17 cellular contexts compared by ENCODE assay signal in genomic region chr16:72635104-72635503, GRCh38.
DNase-seq lines count a peak whose midpoint lies in the region; FAIRE-seq and TF ChIP-seq lines count a peak whose summit lies in the region.
"Had no signal": no experiment of that assay in that cellular context is flagged by ENCODE, and none has a peak within 500 bp of the region (broad histone marks: within the 10 kb centered on the region; RNA-seq: fewer than 3 reads in every experiment).

No MANE protein-coding gene starts in this region.

- no peak for TF ChIP-seq POLR2A in GM12891 (IDR thresholded peaks at IDR 0.05; ENCODE audit: low read depth, low read length)

- no peak overlapping the region for H3K4me2 ChIP-seq in astrocyte (ENCODE audit: low read length)
- H3K4me2 ChIP-seq in osteoblast (ENCODE audit: insufficient read depth, low read length): peak overlapping the region; percentile 4
- H3K4me2 ChIP-seq: BLaER1, GM23338 had no signal

- no peak overlapping the region for H3K4me3 ChIP-seq in astrocyte (ENCODE audit: insufficient read depth, low read depth, low read length)
- no peak overlapping the region for H3K4me3 ChIP-seq in osteoblast (ENCODE audit: insufficient read depth, low read length)
- H3K4me3 ChIP-seq: BLaER1, GM23338 had no signal

- H3K9me3 ChIP-seq in astrocyte (ENCODE audit: insufficient read depth, low read depth, low read length) (no peaks in the 10 kb centered on the region), osteoblast (ENCODE audit: low read depth, low read length) (peaks cover 2% of the 10 kb centered on the region)

- H3K27me3 ChIP-seq in astrocyte (ENCODE audit: insufficient read depth, low read length): no peaks in the 10 kb centered on the region
- H3K27me3 ChIP-seq in osteoblast (ENCODE audit: insufficient read depth, low read length): no peaks in the 10 kb centered on the region
- H3K27me3 ChIP-seq: BLaER1 had no signal

- peaks cover 2% of the 10 kb centered on the region for H3K9me3 Mint-ChIP-seq in astrocyte (ENCODE audit: unreplicated experiment)

- no peak overlapping the region for H3K4me3 Mint-ChIP-seq in astrocyte (ENCODE audit: unreplicated experiment)
- H3K4me3 Mint-ChIP-seq: GM23338 had no signal

- no peak overlapping the region for H3K27ac Mint-ChIP-seq in astrocyte (ENCODE audit: unreplicated experiment)
- H3K27ac Mint-ChIP-seq: GM23338 had no signal

- no peaks in the 10 kb centered on the region for H3K27me3 Mint-ChIP-seq in astrocyte (ENCODE audit: low read depth, unreplicated experiment)

- TF ChIP-seq CTCF in astrocyte (IDR thresholded peaks at IDR 0.05; ENCODE audit: insufficient read depth, low read depth, low read length) (no peak), osteoblast (IDR thresholded peaks at IDR 0.05; ENCODE audit: extremely low read depth, low read depth, low read length) (no peak)

- no peaks in the 10 kb centered on the region for H3K4me1 ChIP-seq in astrocyte (ENCODE audit: insufficient read depth, low read length)
- H3K4me1 ChIP-seq in osteoblast (ENCODE audit: insufficient read depth, low read length): peaks cover 8% of the 10 kb centered on the region
- H3K4me1 ChIP-seq: BLaER1 had no signal

- DNase-seq in GM12891 (ENCODE audit: insufficient read length, low spot score): no peak
- peak; percentile 61 for DNase-seq in M059J (ENCODE audit: low read depth)
- no peak for DNase-seq in astrocyte (ENCODE audit: low read depth)
- no peak for DNase-seq in osteoblast (ENCODE audit: insufficient read length, low spot score, missing footprints)
- DNase-seq in HPDE6-E6E7 (ENCODE audit: extremely low spot score): no peak
- no peak for DNase-seq in cerebellar cortex (ENCODE audit: low spot score)
- DNase-seq in AG08395 (ENCODE audit: low spot score): no peak
- DNase-seq: DMS 273 treated with DMSO at 0.1 percent for 48 hours, EL, KG1, MM.1S, NCI-H1930, NCI-H2171, NCI-H524 treated with DMSO at 0.1 percent for 48 hours, OCI-M1 had no signal

- H3K36me3 Mint-ChIP-seq in astrocyte (ENCODE audit: low read depth, unreplicated experiment): no peaks in the 10 kb centered on the region

- H3K9ac ChIP-seq in astrocyte (ENCODE audit: low read length): no peak overlapping the region
- H3K9ac ChIP-seq: BLaER1 had no signal

- H4K20me1 ChIP-seq in astrocyte (ENCODE audit: insufficient read depth, low read length) (no peaks in the 10 kb centered on the region), osteoblast (ENCODE audit: insufficient read depth, low read length) (no peaks in the 10 kb centered on the region)
- H4K20me1 ChIP-seq: BLaER1 had no signal

- H3K27ac ChIP-seq in astrocyte (ENCODE audit: low read depth, low read length) (no peak overlapping the region), osteoblast (ENCODE audit: low read depth, low read length) (no peak overlapping the region)
- H3K27ac ChIP-seq: BLaER1 had no signal

- no peaks in the 10 kb centered on the region for H3K4me1 Mint-ChIP-seq in astrocyte (ENCODE audit: low read depth, unreplicated experiment)
- H3K4me1 Mint-ChIP-seq: GM23338 had no signal

- FAIRE-seq in GM12891 (lab: Jason Lieb, UNC) (peak; percentile 48), astrocyte (lab: Jason Lieb, UNC) (peak; percentile 32)

- H3K36me3 ChIP-seq in astrocyte (ENCODE audit: insufficient read depth, low read length) (no peaks in the 10 kb centered on the region), osteoblast (ENCODE audit: insufficient read depth, low read length) (no peaks in the 10 kb centered on the region)
- H3K36me3 ChIP-seq: BLaER1 had no signal

- H2AFZ ChIP-seq in astrocyte (ENCODE audit: low read depth, low read length) (no peak overlapping the region), osteoblast (ENCODE audit: low read length) (peak overlapping the region; percentile 63)
- H2AFZ ChIP-seq: GM23338 had no signal

- H3K79me2 ChIP-seq in astrocyte (ENCODE audit: insufficient read depth, low read length) (no peaks in the 10 kb centered on the region), osteoblast (ENCODE audit: insufficient read depth, low read length) (no peaks in the 10 kb centered on the region)

TF ChIP-seq in GM12891, 5 proteins besides CTCF, POLR2A, EP300 and RAD21:
- no peak for TF ChIP-seq POU2F2 (IDR thresholded peaks at IDR 0.05; ENCODE audit: low read depth, low read length)
- no peak for TF ChIP-seq TAF1 (IDR thresholded peaks at IDR 0.05; ENCODE audit: low read depth, low read length)
- no peak for TF ChIP-seq PAX5 (IDR thresholded peaks at IDR 0.05; ENCODE audit: insufficient read depth, low read length, severe bottlenecking)
- TF ChIP-seq POLR2AphosphoS5 (IDR thresholded peaks at IDR 0.05; ENCODE audit: low read depth, low read length): no peak
- TF ChIP-seq SPI1 (IDR thresholded peaks at IDR 0.05; ENCODE audit: low read depth, low read length): no peak
